In the genomic region with DNA sequence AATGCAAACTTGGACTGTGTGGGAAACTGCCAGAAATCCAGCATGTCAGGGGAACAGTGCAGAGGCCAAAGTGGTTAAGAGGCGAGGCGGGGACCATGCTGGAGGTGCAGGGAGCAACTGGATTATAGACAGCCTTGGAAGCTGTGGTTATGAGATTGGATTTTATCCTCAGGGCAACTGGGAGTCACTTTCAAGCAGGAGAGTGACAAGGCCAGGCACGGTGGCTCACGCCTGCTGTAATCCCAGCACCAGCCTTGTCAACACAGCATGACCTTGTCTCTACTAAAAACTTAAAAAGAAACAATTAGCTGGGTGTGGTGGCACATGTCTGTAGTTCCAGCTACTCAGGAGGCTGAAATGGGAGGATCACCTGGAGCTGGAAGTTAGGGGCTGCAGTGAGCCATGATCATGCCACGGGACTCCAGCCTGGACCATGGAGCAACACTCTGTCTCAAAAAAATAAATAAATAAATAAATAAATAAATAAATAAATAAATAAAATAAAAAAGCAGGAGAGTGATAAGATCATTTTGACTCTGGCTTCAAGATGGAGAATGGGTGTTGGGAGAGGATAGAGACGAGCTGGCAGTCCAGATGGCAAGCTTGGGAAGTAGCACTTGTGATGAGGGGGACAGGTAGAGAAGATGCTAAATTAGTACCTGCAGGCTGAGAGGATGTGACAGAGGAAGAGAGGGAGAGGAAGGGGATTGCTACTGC, we compare ENCODE assay signal across 2 cellular contexts.
TF ChIP-seq lines count a peak whose summit lies in the region.

No MANE protein-coding gene starts in this region.

TF ChIP-seq in A549, 52 proteins besides CTCF, POLR2A, EP300 and RAD21:
- TF ChIP-seq TFCP2L1 (CRISPR knock-in tag; IDR thresholded peaks at IDR 0.05) (no peak), ZC3H11A (IDR thresholded peaks at IDR 0.05) (peak; percentile 31; the same call in 1 of the 2 replicates)

TF ChIP-seq in WTC11, 78 proteins besides CTCF, POLR2A, EP300 and RAD21:
- TF ChIP-seq, protein P1, sequence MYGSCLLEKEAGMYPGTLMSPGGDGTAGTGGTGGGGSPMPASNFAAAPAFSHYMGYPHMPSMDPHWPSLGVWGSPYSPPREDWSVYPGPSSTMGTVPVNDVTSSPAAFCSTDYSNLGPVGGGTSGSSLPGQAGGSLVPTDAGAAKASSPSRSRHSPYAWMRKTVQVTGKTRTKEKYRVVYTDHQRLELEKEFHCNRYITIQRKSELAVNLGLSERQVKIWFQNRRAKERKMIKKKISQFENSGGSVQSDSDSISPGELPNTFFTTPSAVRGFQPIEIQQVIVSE (CRISPR knock-in tag; IDR thresholded peaks at IDR 0.05; ENCODE audit: borderline replicate concordance), result no peak
- TF ChIP-seq, protein P2, sequence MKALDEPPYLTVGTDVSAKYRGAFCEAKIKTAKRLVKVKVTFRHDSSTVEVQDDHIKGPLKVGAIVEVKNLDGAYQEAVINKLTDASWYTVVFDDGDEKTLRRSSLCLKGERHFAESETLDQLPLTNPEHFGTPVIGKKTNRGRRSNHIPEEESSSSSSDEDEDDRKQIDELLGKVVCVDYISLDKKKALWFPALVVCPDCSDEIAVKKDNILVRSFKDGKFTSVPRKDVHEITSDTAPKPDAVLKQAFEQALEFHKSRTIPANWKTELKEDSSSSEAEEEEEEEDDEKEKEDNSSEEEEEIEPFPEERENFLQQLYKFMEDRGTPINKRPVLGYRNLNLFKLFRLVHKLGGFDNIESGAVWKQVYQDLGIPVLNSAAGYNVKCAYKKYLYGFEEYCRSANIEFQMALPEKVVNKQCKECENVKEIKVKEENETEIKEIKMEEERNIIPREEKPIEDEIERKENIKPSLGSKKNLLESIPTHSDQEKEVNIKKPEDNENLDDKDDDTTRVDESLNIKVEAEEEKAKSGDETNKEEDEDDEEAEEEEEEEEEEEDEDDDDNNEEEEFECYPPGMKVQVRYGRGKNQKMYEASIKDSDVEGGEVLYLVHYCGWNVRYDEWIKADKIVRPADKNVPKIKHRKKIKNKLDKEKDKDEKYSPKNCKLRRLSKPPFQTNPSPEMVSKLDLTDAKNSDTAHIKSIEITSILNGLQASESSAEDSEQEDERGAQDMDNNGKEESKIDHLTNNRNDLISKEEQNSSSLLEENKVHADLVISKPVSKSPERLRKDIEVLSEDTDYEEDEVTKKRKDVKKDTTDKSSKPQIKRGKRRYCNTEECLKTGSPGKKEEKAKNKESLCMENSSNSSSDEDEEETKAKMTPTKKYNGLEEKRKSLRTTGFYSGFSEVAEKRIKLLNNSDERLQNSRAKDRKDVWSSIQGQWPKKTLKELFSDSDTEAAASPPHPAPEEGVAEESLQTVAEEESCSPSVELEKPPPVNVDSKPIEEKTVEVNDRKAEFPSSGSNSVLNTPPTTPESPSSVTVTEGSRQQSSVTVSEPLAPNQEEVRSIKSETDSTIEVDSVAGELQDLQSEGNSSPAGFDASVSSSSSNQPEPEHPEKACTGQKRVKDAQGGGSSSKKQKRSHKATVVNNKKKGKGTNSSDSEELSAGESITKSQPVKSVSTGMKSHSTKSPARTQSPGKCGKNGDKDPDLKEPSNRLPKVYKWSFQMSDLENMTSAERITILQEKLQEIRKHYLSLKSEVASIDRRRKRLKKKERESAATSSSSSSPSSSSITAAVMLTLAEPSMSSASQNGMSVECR (CRISPR knock-in tag; IDR thresholded peaks at IDR 0.05; ENCODE audit: borderline replicate concordance), result no peak
- TF ChIP-seq NFYB (CRISPR knock-in tag; conservative IDR thresholded peaks at IDR 0.05; ENCODE audit: low read depth), result no peak
- TF ChIP-seq, protein P3, sequence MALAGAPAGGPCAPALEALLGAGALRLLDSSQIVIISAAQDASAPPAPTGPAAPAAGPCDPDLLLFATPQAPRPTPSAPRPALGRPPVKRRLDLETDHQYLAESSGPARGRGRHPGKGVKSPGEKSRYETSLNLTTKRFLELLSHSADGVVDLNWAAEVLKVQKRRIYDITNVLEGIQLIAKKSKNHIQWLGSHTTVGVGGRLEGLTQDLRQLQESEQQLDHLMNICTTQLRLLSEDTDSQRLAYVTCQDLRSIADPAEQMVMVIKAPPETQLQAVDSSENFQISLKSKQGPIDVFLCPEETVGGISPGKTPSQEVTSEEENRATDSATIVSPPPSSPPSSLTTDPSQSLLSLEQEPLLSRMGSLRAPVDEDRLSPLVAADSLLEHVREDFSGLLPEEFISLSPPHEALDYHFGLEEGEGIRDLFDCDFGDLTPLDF (CRISPR knock-in tag; IDR thresholded peaks at IDR 0.05), result no peak
- TF ChIP-seq, protein P4, sequence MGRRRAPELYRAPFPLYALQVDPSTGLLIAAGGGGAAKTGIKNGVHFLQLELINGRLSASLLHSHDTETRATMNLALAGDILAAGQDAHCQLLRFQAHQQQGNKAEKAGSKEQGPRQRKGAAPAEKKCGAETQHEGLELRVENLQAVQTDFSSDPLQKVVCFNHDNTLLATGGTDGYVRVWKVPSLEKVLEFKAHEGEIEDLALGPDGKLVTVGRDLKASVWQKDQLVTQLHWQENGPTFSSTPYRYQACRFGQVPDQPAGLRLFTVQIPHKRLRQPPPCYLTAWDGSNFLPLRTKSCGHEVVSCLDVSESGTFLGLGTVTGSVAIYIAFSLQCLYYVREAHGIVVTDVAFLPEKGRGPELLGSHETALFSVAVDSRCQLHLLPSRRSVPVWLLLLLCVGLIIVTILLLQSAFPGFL (CRISPR knock-in tag; IDR thresholded peaks at IDR 0.05; ENCODE audit: borderline replicate concordance), result no peak
- TF ChIP-seq, protein P5, sequence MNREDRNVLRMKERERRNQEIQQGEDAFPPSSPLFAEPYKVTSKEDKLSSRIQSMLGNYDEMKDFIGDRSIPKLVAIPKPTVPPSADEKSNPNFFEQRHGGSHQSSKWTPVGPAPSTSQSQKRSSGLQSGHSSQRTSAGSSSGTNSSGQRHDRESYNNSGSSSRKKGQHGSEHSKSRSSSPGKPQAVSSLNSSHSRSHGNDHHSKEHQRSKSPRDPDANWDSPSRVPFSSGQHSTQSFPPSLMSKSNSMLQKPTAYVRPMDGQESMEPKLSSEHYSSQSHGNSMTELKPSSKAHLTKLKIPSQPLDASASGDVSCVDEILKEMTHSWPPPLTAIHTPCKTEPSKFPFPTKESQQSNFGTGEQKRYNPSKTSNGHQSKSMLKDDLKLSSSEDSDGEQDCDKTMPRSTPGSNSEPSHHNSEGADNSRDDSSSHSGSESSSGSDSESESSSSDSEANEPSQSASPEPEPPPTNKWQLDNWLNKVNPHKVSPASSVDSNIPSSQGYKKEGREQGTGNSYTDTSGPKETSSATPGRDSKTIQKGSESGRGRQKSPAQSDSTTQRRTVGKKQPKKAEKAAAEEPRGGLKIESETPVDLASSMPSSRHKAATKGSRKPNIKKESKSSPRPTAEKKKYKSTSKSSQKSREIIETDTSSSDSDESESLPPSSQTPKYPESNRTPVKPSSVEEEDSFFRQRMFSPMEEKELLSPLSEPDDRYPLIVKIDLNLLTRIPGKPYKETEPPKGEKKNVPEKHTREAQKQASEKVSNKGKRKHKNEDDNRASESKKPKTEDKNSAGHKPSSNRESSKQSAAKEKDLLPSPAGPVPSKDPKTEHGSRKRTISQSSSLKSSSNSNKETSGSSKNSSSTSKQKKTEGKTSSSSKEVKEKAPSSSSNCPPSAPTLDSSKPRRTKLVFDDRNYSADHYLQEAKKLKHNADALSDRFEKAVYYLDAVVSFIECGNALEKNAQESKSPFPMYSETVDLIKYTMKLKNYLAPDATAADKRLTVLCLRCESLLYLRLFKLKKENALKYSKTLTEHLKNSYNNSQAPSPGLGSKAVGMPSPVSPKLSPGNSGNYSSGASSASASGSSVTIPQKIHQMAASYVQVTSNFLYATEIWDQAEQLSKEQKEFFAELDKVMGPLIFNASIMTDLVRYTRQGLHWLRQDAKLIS (CRISPR knock-in tag; IDR thresholded peaks at IDR 0.05; ENCODE audit: borderline replicate concordance), result no peak
- TF ChIP-seq JAZF1 (CRISPR knock-in tag; IDR thresholded peaks at IDR 0.05), result no peak
- no peak for TF ChIP-seq TEAD4 (CRISPR knock-in tag; IDR thresholded peaks at IDR 0.05)
- TF ChIP-seq, protein P6, sequence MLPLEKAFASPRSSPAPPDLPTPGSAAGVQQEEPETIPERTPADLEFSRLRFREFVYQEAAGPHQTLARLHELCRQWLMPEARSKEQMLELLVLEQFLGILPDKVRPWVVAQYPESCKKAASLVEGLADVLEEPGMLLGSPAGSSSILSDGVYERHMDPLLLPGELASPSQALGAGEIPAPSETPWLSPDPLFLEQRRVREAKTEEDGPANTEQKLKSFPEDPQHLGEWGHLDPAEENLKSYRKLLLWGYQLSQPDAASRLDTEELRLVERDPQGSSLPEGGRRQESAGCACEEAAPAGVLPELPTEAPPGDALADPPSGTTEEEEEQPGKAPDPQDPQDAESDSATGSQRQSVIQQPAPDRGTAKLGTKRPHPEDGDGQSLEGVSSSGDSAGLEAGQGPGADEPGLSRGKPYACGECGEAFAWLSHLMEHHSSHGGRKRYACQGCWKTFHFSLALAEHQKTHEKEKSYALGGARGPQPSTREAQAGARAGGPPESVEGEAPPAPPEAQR (CRISPR knock-in tag; IDR thresholded peaks at IDR 0.05), result no peak
- TF ChIP-seq ZBTB21 (CRISPR knock-in tag; IDR thresholded peaks at IDR 0.05; ENCODE audit: borderline replicate concordance), result no peak
- TF ChIP-seq, protein P7, sequence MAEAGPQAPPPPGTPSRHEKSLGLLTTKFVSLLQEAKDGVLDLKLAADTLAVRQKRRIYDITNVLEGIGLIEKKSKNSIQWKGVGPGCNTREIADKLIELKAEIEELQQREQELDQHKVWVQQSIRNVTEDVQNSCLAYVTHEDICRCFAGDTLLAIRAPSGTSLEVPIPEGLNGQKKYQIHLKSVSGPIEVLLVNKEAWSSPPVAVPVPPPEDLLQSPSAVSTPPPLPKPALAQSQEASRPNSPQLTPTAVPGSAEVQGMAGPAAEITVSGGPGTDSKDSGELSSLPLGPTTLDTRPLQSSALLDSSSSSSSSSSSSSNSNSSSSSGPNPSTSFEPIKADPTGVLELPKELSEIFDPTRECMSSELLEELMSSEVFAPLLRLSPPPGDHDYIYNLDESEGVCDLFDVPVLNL (CRISPR knock-in tag; IDR thresholded peaks at IDR 0.05; ENCODE audit: borderline replicate concordance, low read depth), result no peak
- TF ChIP-seq, protein P8, sequence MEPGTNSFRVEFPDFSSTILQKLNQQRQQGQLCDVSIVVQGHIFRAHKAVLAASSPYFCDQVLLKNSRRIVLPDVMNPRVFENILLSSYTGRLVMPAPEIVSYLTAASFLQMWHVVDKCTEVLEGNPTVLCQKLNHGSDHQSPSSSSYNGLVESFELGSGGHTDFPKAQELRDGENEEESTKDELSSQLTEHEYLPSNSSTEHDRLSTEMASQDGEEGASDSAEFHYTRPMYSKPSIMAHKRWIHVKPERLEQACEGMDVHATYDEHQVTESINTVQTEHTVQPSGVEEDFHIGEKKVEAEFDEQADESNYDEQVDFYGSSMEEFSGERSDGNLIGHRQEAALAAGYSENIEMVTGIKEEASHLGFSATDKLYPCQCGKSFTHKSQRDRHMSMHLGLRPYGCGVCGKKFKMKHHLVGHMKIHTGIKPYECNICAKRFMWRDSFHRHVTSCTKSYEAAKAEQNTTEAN (CRISPR knock-in tag; IDR thresholded peaks at IDR 0.05), result no peak
- no peak for TF ChIP-seq JUN (CRISPR knock-in tag; IDR thresholded peaks at IDR 0.05)
- TF ChIP-seq IRF2 (CRISPR knock-in tag; IDR thresholded peaks at IDR 0.05; ENCODE audit: borderline replicate concordance, low read depth), result no peak
- TF ChIP-seq ESRRA (CRISPR knock-in tag; IDR thresholded peaks at IDR 0.05; ENCODE audit: borderline replicate concordance), result no peak
- TF ChIP-seq GTF2I (CRISPR knock-in tag; conservative IDR thresholded peaks at IDR 0.05), result no peak
- TF ChIP-seq ZNF263 (CRISPR knock-in tag; IDR thresholded peaks at IDR 0.05; ENCODE audit: low read depth), result no peak
